In the genomic region with DNA sequence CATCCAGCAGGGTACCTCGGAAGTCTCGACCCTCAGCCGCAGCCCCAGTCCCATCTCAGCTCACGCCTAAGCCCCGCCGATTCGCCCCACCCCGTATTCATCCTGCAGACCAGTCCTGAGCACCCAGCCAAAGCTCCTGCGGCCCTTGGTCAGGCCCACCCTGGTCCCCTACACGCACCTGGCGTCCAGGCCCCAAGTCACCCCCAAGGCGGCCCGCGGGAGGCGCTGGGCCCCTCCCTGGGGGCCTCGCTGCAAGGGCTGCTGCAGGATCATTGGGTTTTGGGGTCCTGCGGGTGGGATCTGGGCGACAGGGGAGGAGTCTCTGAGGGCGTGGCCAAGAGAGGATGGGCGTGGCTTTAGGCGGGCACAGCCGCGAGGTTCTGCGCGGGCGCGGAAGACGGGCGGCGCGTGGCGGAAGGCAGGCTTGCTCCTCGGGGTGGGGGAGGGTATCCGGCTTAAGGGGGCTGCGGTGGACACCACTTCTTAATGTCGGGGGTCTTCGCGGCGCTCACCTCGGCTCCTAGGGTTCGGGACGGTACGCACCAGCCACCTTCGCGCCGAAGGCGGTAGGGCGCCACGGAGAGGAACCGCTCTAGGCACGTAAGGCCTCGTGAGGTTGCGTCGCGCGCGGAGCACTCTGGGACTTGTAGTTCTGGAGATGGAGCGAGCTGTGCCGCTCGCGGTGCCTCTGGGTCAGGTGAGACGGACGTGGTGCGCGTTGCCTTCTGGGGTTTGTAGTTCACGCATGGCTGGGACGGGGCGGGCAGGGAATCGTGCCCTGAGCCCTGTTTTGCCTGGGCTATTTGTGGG, we compare ENCODE assay signal across 8 cellular contexts. TPM values are rescaled to one million over a fixed set of nuclear protein-coding genes. Genes with fewer than 3 reads are reported as not detected.
DNase-seq lines count a peak whose midpoint lies in the region; ATAC-seq and TF ChIP-seq lines count a peak whose summit lies in the region.

TSS of gene HCFC1R1 (minus strand) at position 274 of the 810 bp plus-strand sequence. CDS start at position 273, 1 bp downstream.
TSS of gene THOC6 (plus strand) at position 367 of the 810 bp plus-strand sequence. CDS start at position 659, 292 bp downstream.

- peak within 1 kb of the TSS; percentile 80 for H3K27ac ChIP-seq in CD4-positive, alpha-beta T cell (ENCODE audit: low read depth, low read length)
- peak within 1 kb of the TSS; percentile 82 to 95 (median 91) for H3K27ac ChIP-seq in right lobe of liver

- peak; percentile 82 for TF ChIP-seq POLR2A in right lobe of liver (IDR thresholded peaks at IDR 0.05)

- intact Hi-C loops in CD4-positive, alpha-beta T cell (cut with DNase I, micrococcal nuclease): loop anchor here in 1 of 2 experiments (10.0 kb wide), 1 partner anchor 431 kb away; no protein-coding TSS in a partner anchor
- intact Hi-C loops in right lobe of liver (cut with DNase I): no loop called here

- peaks cover 51% of the 10 kb centered on the region for H3K4me1 Mint-ChIP-seq in CD4-positive, alpha-beta T cell (ENCODE audit: low read depth)

- H3K9me3 ChIP-seq in CD4-positive, alpha-beta T cell (ENCODE audit: control insufficient read depth, low read length): no peaks in the 10 kb centered on the region
- no peaks in the 10 kb centered on the region for H3K9me3 ChIP-seq in right lobe of liver

- peak within 1 kb of the TSS; percentile 78 for H3K27ac Mint-ChIP-seq in CD4-positive, alpha-beta T cell

- no peak for TF ChIP-seq CTCF in CD4-positive, alpha-beta T cell (IDR thresholded peaks at IDR 0.05)
- no peak for TF ChIP-seq CTCF in right lobe of liver (IDR thresholded peaks at IDR 0.05)

- 0% methylated on average over 8 of the region's 69 CpGs for WGBS in right lobe of liver (ENCODE audit: insufficient coverage, low coverage, low lambda C conversion rate, missing lambda C conversion rate)

- no peaks in the 10 kb centered on the region for H3K9me3 Mint-ChIP-seq in CD4-positive, alpha-beta T cell

- peak; percentile 90 to 96 (median 94) for DNase-seq in CD4-positive, alpha-beta T cell
- peak; percentile 95 for DNase-seq in HK-2 (ENCODE audit: unreplicated experiment)
- peak; percentile 94 for DNase-seq in NCI-H82 treated with DMSO at 0.1 percent for 48 hours (lab: John Stamatoyannopoulos, UW; ENCODE audit: unreplicated experiment)
- DNase-seq in activated CD4-positive, alpha-beta T cell treated with anti-CD3 and anti-CD28 coated beads, Interleukin-2, amount 50 U/mL, for 48 hours: peak; percentile 97 to 98
- peak; percentile 99 for DNase-seq in dermis blood vessel endothelial cell
- DNase-seq in right lobe of liver: peak; percentile 98 to 99 (median 98)
- DNase-seq in stimulated activated CD4-positive, alpha-beta T cell treated with anti-CD3 and anti-CD28 coated beads, Interleukin-4, amount 100 ng/mL, for 24 hours: peak; percentile 96

- H3K36me3 ChIP-seq in right lobe of liver: peaks cover 0 to 6% (median 0%) of the 10 kb centered on the region in 4 donors

- CTCF ChIA-PET in CD4-positive, alpha-beta T cell (lab: Charles Lee): interaction anchor here (0.7 to 5.1 kb wide), 4 partner anchors 8 to 156 kb away, joined by 3 to 35 read pairs (median 5); no protein-coding TSS in a partner anchor

- peak within 1 kb of the TSS; percentile 59 to 76 (median 67) for H3K4me3 ChIP-seq in right lobe of liver

- H3K4me3 Mint-ChIP-seq in CD4-positive, alpha-beta T cell: peak within 1 kb of the TSS; percentile 66

- H3K36me3 Mint-ChIP-seq in CD4-positive, alpha-beta T cell (ENCODE audit: low read depth): peaks cover 22% of the 10 kb centered on the region

- peaks cover 0 to 36% (median 14%) of the 10 kb centered on the region in 4 donors for H3K4me1 ChIP-seq in right lobe of liver

- peaks cover 1% of the 10 kb centered on the region for H3K27me3 Mint-ChIP-seq in CD4-positive, alpha-beta T cell

- H3K27me3 ChIP-seq in CD4-positive, alpha-beta T cell (ENCODE audit: control insufficient read depth, insufficient read depth, low read length): no peaks in the 10 kb centered on the region
- no peaks in the 10 kb centered on the region for H3K27me3 ChIP-seq in right lobe of liver

- POLR2A ChIA-PET in CD4-positive, alpha-beta T cell (lab: Charles Lee): interaction anchor here (0.6 to 2.3 kb wide), 10 partner anchors 8 to 377 kb away, joined by 4 to 8 read pairs (median 5); partner anchors contain the start of genes ZNF174, ZNF213 and ZSCAN32

- peak; percentile 76 for ATAC-seq in CD4-positive, alpha-beta T cell (ENCODE audit: poor library complexity)
- ATAC-seq in GM19452 (IDR thresholded peaks at IDR 0.05; ENCODE audit: unreplicated experiment): peak; percentile 70
- ATAC-seq in right lobe of liver: peak; percentile 61 to 85 (median 82)

RNA-seq across cellular contexts. Expression of gene HCFC1R1, which starts in this region (rescaled TPM):
- 10 to 100 TPM in 1 of 2 experiments, 1 to 10 TPM in 1; 8.9 to 11.0 TPM for total RNA-seq in CD4-positive, alpha-beta T cell
- 2.6 and 5.2 TPM in 2 replicates for total RNA-seq in dermis blood vessel endothelial cell
- total RNA-seq in right lobe of liver: 10 to 100 TPM in 5 of 6 experiments, 1 to 10 TPM in 1; 9.7 to 14.6 (median 12.1) TPM

RNA-seq across cellular contexts. Expression of gene THOC6, which starts in this region (rescaled TPM):
- 10 to 100 TPM; 12.0 to 12.9 TPM for total RNA-seq in CD4-positive, alpha-beta T cell
- total RNA-seq in dermis blood vessel endothelial cell (21.4 and 25.4 TPM in 2 replicates), right lobe of liver (10 to 100 TPM in 2 of 6 experiments, 1 to 10 TPM in 4; 7.7 to 15.7 (median 9.7) TPM)

Comparison
In these comparisons a context has a peak if more than half of its experiments do, and no peak if none do; other contexts are left out.
1. Peak in every context shown above with its lines: DNase-seq, ATAC-seq, H3K4me3 ChIP-seq and H3K27ac ChIP-seq.